ENCODE assay signal across 8 cellular contexts in genomic region chr6:53986165-53986720, GRCh38.
DNase-seq lines count a peak whose midpoint lies in the region; ATAC-seq lines count a peak whose summit lies in the region.

No MANE protein-coding gene starts in this region.

- no peak overlapping the region for H3K4me3 ChIP-seq in mesendoderm (ENCODE audit: low read length)

- H2BK5ac ChIP-seq in mesendoderm (ENCODE audit: low read length): no peak overlapping the region

- no peak overlapping the region for H3K4ac ChIP-seq in mesendoderm (ENCODE audit: low read depth, low read length)

- H3K27ac ChIP-seq in mesendoderm (ENCODE audit: low read depth, low read length): no peak overlapping the region

- H3K23ac ChIP-seq in mesendoderm (ENCODE audit: low read length): no peak overlapping the region

- DNase-seq in activated T-cell treated with anti-CD3 and anti-CD28 coated beads, Interleukin-2, amount 50 U/mL, for 48 hours: peak; percentile 18 to 19
- no peak for DNase-seq in activated T-cell treated with anti-CD3 and anti-CD28 coated beads, Interleukin-2, amount 50 U/mL, for 1 hour
- DNase-seq in NCI-H82 treated with DMSO at 0.1 percent for 48 hours (lab: John Stamatoyannopoulos, UW; ENCODE audit: unreplicated experiment): peak; percentile 20
- peak; percentile 49 to 72 for DNase-seq in dermis microvascular lymphatic vessel endothelial cell (ENCODE audit: low read depth in 2 of 2)
- peak; percentile 54 for DNase-seq in mesendoderm
- no peak for DNase-seq in effector CD4-positive, alpha-beta T cell

- no peaks in the 10 kb centered on the region for H3K4me1 ChIP-seq in mesendoderm (ENCODE audit: control insufficient read depth, low read depth, low read length)

- H3K18ac ChIP-seq in mesendoderm (ENCODE audit: low read length): no peak overlapping the region

- H2AK5ac ChIP-seq in mesendoderm (ENCODE audit: low read length): no peak overlapping the region

- no peaks in the 10 kb centered on the region for H3K27me3 ChIP-seq in mesendoderm (ENCODE audit: insufficient read depth, low read length, poor library complexity)

- peak; percentile 55 for ATAC-seq in HG03066 (IDR thresholded peaks at IDR 0.05; ENCODE audit: low read depth, unreplicated experiment)
- no peak for ATAC-seq in HG03097 (IDR thresholded peaks at IDR 0.05; ENCODE audit: low FRiP score, unreplicated experiment)

- H3K79me1 ChIP-seq in mesendoderm (ENCODE audit: low read length): no peaks in the 10 kb centered on the region

- H3K79me2 ChIP-seq in mesendoderm (ENCODE audit: control insufficient read depth, insufficient read depth, low read length): no peaks in the 10 kb centered on the region

- WGBS in mesendoderm (ENCODE audit: extremely low coverage, insufficient coverage, low lambda C conversion rate): no CpG with 5 or more reads among the region's 3 CpGs

- H3K36me3 ChIP-seq in mesendoderm (ENCODE audit: control insufficient read depth, insufficient read depth, low read length): no peaks in the 10 kb centered on the region

- no peak overlapping the region for H2BK120ac ChIP-seq in mesendoderm (ENCODE audit: low read depth, low read length)

- H4K8ac ChIP-seq in mesendoderm (ENCODE audit: low read depth, low read length): no peak overlapping the region

- no peak overlapping the region for H3K56ac ChIP-seq in mesendoderm (ENCODE audit: low read length)

- H4K5ac ChIP-seq in mesendoderm (ENCODE audit: low read length): no peak overlapping the region

- H2BK15ac ChIP-seq in mesendoderm (replicated peaks; ENCODE audit: low read depth): no peak overlapping the region

- H3K4me2 ChIP-seq in mesendoderm (ENCODE audit: low read length): no peak overlapping the region

- no peak overlapping the region for H3K9ac ChIP-seq in mesendoderm (ENCODE audit: low read length)

Comparison
In these comparisons a context has a peak if more than half of its experiments do, and no peak if none do; other contexts are left out.
1. DNase-seq: peak in activated T-cell treated with anti-CD3 and anti-CD28 coated beads, Interleukin-2, amount 50 U/mL, for 48 hours (2 of 2), NCI-H82 treated with DMSO at 0.1 percent for 48 hours (single experiment), dermis microvascular lymphatic vessel endothelial cell (2 of 2) and mesendoderm (single experiment); none in activated T-cell treated with anti-CD3 and anti-CD28 coated beads, Interleukin-2, amount 50 U/mL, for 1 hour (single experiment) and effector CD4-positive, alpha-beta T cell (single experiment).